ENCODE assay signal across 16 cellular contexts in genomic region chr2:96547751-96548161, GRCh38. TPM values are rescaled to one million over a fixed set of nuclear protein-coding genes. Genes with fewer than 3 reads are reported as not detected.
DNase-seq lines count a peak whose midpoint lies in the region; ATAC-seq and TF ChIP-seq lines count a peak whose summit lies in the region.
"Had no signal": no experiment of that assay in that cellular context is flagged by ENCODE, and none has a peak within 500 bp of the region (broad histone marks: within the 10 kb centered on the region; RNA-seq: fewer than 3 reads in every experiment).

No MANE protein-coding gene starts in this region.

- BruUV-seq in IMR-90 (replicated peaks; lab: Mats Ljungman, UMichigan): no TSS peak

- no peak overlapping the region for H3K56ac ChIP-seq in IMR-90 (ENCODE audit: extremely low read depth, insufficient read depth, low read length)

- peak overlapping the region; percentile 1 for H2AK9ac ChIP-seq in IMR-90 (replicated peaks; ENCODE audit: low read depth, low read length, poor library complexity)

- H4K8ac ChIP-seq in IMR-90 (ENCODE audit: low read depth in 2 of 2, low read length in 2 of 2): no peak overlapping the region

- H3K27me3 Mint-ChIP-seq in CD8-positive, alpha-beta memory T cell: no peaks in the 10 kb centered on the region
- H3K27me3 Mint-ChIP-seq in natural killer cell treated with Interleukin-12 subunit alpha and Interleukin-12 subunit beta and Interleukin-15 and Interleukin-18, amount 100 ng/mL, for 72 hours: no peaks in the 10 kb centered on the region

- 68% methylated on average over 6 of the region's 6 CpGs; no CpG with 5 or more reads in 1 of the 2 experiments for WGBS in IMR-90 (ENCODE audit: extremely low coverage in 2 of 2, insufficient read length in 1 of 2), 2 experiments

- no peak overlapping the region for H3K4me3 ChIP-seq in CD8-positive, alpha-beta memory T cell (ENCODE audit: low read length)
- H3K4me3 ChIP-seq in IMR-90 (ENCODE audit: insufficient read depth, low read depth, low read length) (no peak overlapping the region), coronary artery (no peak overlapping the region)
- H3K4me3 ChIP-seq: left lung, neural progenitor cell had no signal

- no peak overlapping the region for H4K5ac ChIP-seq in IMR-90 (ENCODE audit: low read depth, low read length)

- no peak overlapping the region for H3K4ac ChIP-seq in IMR-90 (ENCODE audit: low read depth, low read length)

- no peaks in the 10 kb centered on the region for H3K9me1 ChIP-seq in IMR-90 (ENCODE audit: insufficient read depth, low read length)

- no peak overlapping the region for H2AFZ ChIP-seq in IMR-90 (replicated peaks; ENCODE audit: low read length, poor library complexity)
- H2AFZ ChIP-seq: neural progenitor cell had no signal

- peaks cover 47% of the 10 kb centered on the region for H3K4me1 ChIP-seq in CD8-positive, alpha-beta memory T cell (ENCODE audit: insufficient read depth, low read length)
- peaks cover 5% of the 10 kb centered on the region; the same call in 1 of the 2 replicates for H3K4me1 ChIP-seq in IMR-90 (ENCODE audit: control insufficient read depth, insufficient read depth, low read length)
- H3K4me1 ChIP-seq: neural progenitor cell had no signal

- no peak overlapping the region for H2AK5ac ChIP-seq in IMR-90 (ENCODE audit: low read depth, low read length)

- peak overlapping the region in 5 of 8 donors; percentile 24 to 82 (median 74) for H3K27ac Mint-ChIP-seq in CD8-positive, alpha-beta memory T cell
- peak overlapping the region; percentile 49 to 63 for H3K27ac Mint-ChIP-seq in natural killer cell treated with Interleukin-12 subunit alpha and Interleukin-12 subunit beta and Interleukin-15 and Interleukin-18, amount 100 ng/mL, for 72 hours
- H3K27ac Mint-ChIP-seq: neural progenitor cell had no signal

- no peaks in the 10 kb centered on the region for H3K27me3 ChIP-seq in CD8-positive, alpha-beta memory T cell (ENCODE audit: insufficient read depth, low read length, poor library complexity, severe bottlenecking)
- no peaks in the 10 kb centered on the region for H3K27me3 ChIP-seq in IMR-90 (ENCODE audit: control insufficient read depth, insufficient read depth, low read length)
- H3K27me3 ChIP-seq: left lung, neural progenitor cell had no signal

- H2BK15ac ChIP-seq in IMR-90 (ENCODE audit: low read depth, low read length): no peak overlapping the region

- no peak for TF ChIP-seq RAD21 in IMR-90 (IDR thresholded peaks at IDR 0.05; ENCODE audit: low read length)

- no peak overlapping the region for H3K4me2 ChIP-seq in IMR-90 (ENCODE audit: low read depth, low read length)
- H3K4me2 ChIP-seq: neural progenitor cell had no signal

- no peak overlapping the region for H3K18ac ChIP-seq in IMR-90 (ENCODE audit: low read depth, low read length)

- TF ChIP-seq CTCF in IMR-90 (conservative IDR thresholded peaks at IDR 0.05; ENCODE audit: low read depth, low read length) (no peak), coronary artery (IDR thresholded peaks at IDR 0.05) (no peak)

- CTCF ChIA-PET in CD8-positive, alpha-beta memory T cell (lab: Charles Lee): interaction anchor here (3.3 to 8.3 kb wide), 2 partner anchors 9 to 18 kb away, joined by 11 to 117 read pairs; no protein-coding TSS in a partner anchor
- CTCF ChIA-PET in IMR-90 (lab: Yijun Ruan, JAX): interaction anchor here (0.6 to 0.9 kb wide), 2 partner anchors 177 to 556 kb away, joined by 3 to 5 read pairs; partner anchors contain the start of gene ANKRD36C

- intact Hi-C loops in IMR-90 (cut with micrococcal nuclease): no loop called here

- H3K9ac ChIP-seq in IMR-90 (ENCODE audit: low read depth, low read length): no peak overlapping the region
- H3K9ac ChIP-seq: neural progenitor cell had no signal

- POLR2A ChIA-PET in CD8-positive, alpha-beta memory T cell (lab: Charles Lee): interaction anchor here (2.9 kb wide), 1 partner anchor 10 kb away, joined by 15 read pairs; the partner anchor contains the start of gene ARID5A
- POLR2A ChIA-PET in IMR-90 (lab: Charles Lee; ENCODE audit: unreplicated experiment): interaction anchor here (0.6 kb wide), 1 partner anchor 217 kb away, joined by 4 read pairs; no protein-coding TSS in a partner anchor

- no peak overlapping the region for H4K91ac ChIP-seq in IMR-90 (ENCODE audit: insufficient read depth, low read depth, low read length)

- H2BK120ac ChIP-seq in IMR-90 (ENCODE audit: low read depth, low read length): no peak overlapping the region

- H3K4me3 Mint-ChIP-seq in CD8-positive, alpha-beta memory T cell: peak overlapping the region in 4 of 7 donors; percentile 15 to 79 (median 32)
- H3K4me3 Mint-ChIP-seq in natural killer cell treated with Interleukin-12 subunit alpha and Interleukin-12 subunit beta and Interleukin-15 and Interleukin-18, amount 100 ng/mL, for 72 hours: peak overlapping the region; percentile 50
- H3K4me3 Mint-ChIP-seq: neural progenitor cell had no signal

- DNase-seq in CD8-positive, alpha-beta memory T cell: no peak
- DNase-seq in IMR-90 (peak; percentile 58), coronary artery (ENCODE audit: low spot score) (peak; percentile 50), NCI-H2171 (lab: John Stamatoyannopoulos, UW) (no peak), pons (ENCODE audit: low spot score) (no peak)
- no peak for DNase-seq in natural killer cell treated with Interleukin-12 subunit alpha and Interleukin-12 subunit beta and Interleukin-15 and Interleukin-18, amount 100 ng/mL, for 72 hours (ENCODE audit: low spot score)
- DNase-seq: activated CD4-positive, alpha-beta T cell treated with anti-CD3 and anti-CD28 coated beads, Interleukin-2, amount 50 U/mL, for 4 hours; GF-D8; MV-4-11; PC-3 had no signal

- H3K9me3 ChIP-seq in CD8-positive, alpha-beta memory T cell (ENCODE audit: low read length): no peaks in the 10 kb centered on the region
- H3K9me3 ChIP-seq in IMR-90 (ENCODE audit: control insufficient read depth, insufficient read depth, low read length): no peaks in the 10 kb centered on the region
- H3K9me3 ChIP-seq: left lung had no signal

- peaks cover 10 to 24% of the 10 kb centered on the region in 2 experiments; a peak in 3 of 4 replicates for H3K79me1 ChIP-seq in IMR-90 (ENCODE audit: low read depth in 1 of 2, low read length in 2 of 2)

- peak; percentile 56 for ATAC-seq in IMR-90 (ENCODE audit: low read depth)
- no peak for ATAC-seq in natural killer cell treated with Interleukin-12 subunit alpha and Interleukin-12 subunit beta and Interleukin-15 and Interleukin-18, amount 100 ng/mL, for 72 hours
- ATAC-seq in HG03442 (IDR thresholded peaks at IDR 0.05; ENCODE audit: unreplicated experiment): no peak
- ATAC-seq: PC-3, sciatic nerve had no signal

- H3K27ac ChIP-seq in CD8-positive, alpha-beta memory T cell (ENCODE audit: low read depth, low read length): no peak overlapping the region
- H3K27ac ChIP-seq in IMR-90 (ENCODE audit: insufficient read depth, low read length): no peak overlapping the region
- peak overlapping the region in 1 of 2 donors; percentile 53 for H3K27ac ChIP-seq in coronary artery
- H3K27ac ChIP-seq: left lung, neural progenitor cell had no signal

- H3K9me3 Mint-ChIP-seq in CD8-positive, alpha-beta memory T cell: no peaks in the 10 kb centered on the region
- no peaks in the 10 kb centered on the region for H3K9me3 Mint-ChIP-seq in natural killer cell treated with Interleukin-12 subunit alpha and Interleukin-12 subunit beta and Interleukin-15 and Interleukin-18, amount 100 ng/mL, for 72 hours

- dilution Hi-C loops in IMR-90 (cut with HindIII; ENCODE audit: low sequenced_read_pairs, unreplicated experiment): no loop called here

- in situ Hi-C loops in IMR-90 (cut with MboI; ENCODE audit: low sequenced_read_pairs): no loop called here

- no peak overlapping the region for H3K23ac ChIP-seq in IMR-90 (ENCODE audit: low read depth, low read length)

- H4K20me1 ChIP-seq in IMR-90 (ENCODE audit: insufficient read depth, low read length): peaks cover 8% of the 10 kb centered on the region

- peaks cover 0 to 82% (median 14%) of the 10 kb centered on the region in 3 donors for H3K36me3 Mint-ChIP-seq in CD8-positive, alpha-beta memory T cell
- H3K36me3 Mint-ChIP-seq in natural killer cell treated with Interleukin-12 subunit alpha and Interleukin-12 subunit beta and Interleukin-15 and Interleukin-18, amount 100 ng/mL, for 72 hours: peaks cover 17% of the 10 kb centered on the region

- no peak overlapping the region for H3K14ac ChIP-seq in IMR-90 (replicated peaks; ENCODE audit: low read depth, low read length)

- H3K36me3 ChIP-seq in CD8-positive, alpha-beta memory T cell (ENCODE audit: insufficient read depth, low read length): peaks cover 18% of the 10 kb centered on the region
- peaks cover 28% of the 10 kb centered on the region for H3K36me3 ChIP-seq in IMR-90 (ENCODE audit: control insufficient read depth, insufficient read depth, low read length)
- H3K36me3 ChIP-seq: neural progenitor cell had no signal

- TF ChIP-seq POLR2A in IMR-90 (IDR thresholded peaks at IDR 0.05; ENCODE audit: low read depth, low read length): no peak

- no peak overlapping the region for H2BK20ac ChIP-seq in IMR-90 (ENCODE audit: low read depth, low read length)

- peaks cover 42 to 58% (median 51%) of the 10 kb centered on the region in 3 donors for H3K4me1 Mint-ChIP-seq in CD8-positive, alpha-beta memory T cell
- peaks cover 47 to 49% of the 10 kb centered on the region in 2 donors for H3K4me1 Mint-ChIP-seq in natural killer cell treated with Interleukin-12 subunit alpha and Interleukin-12 subunit beta and Interleukin-15 and Interleukin-18, amount 100 ng/mL, for 72 hours (ENCODE audit: low read depth in 2 of 2)
- H3K4me1 Mint-ChIP-seq: neural progenitor cell had no signal

- no peak overlapping the region for H2BK5ac ChIP-seq in IMR-90 (ENCODE audit: low read depth, low read length, poor library complexity, severe bottlenecking)

RNA-seq across cellular contexts. Expression of gene ARID5A, which starts 11.2 kb away (rescaled TPM):
- total RNA-seq in CD8-positive, alpha-beta memory T cell: 100 to 1,000 TPM; 146 to 147 TPM
- polyA plus RNA-seq in CD8-positive, alpha-beta memory T cell: 84.0 TPM
- 2.2 and 2.3 TPM in 2 replicates for total RNA-seq in IMR-90 (2012; rRNA removed)
- 6.7 and 7.2 TPM in 2 replicates for polyA plus RNA-seq in IMR-90 (2012; rRNA removed)
- 4.4 and 7.1 TPM in 2 replicates for polyA plus RNA-seq in IMR-90 (2012; cell fraction: cytosol; rRNA removed)
- polyA plus RNA-seq in IMR-90 (2012; cell fraction: nucleus; rRNA removed; ENCODE audit: low replicate concordance): 9.5 and 20.2 TPM in 2 replicates
- total RNA-seq in natural killer cell treated with Interleukin-12 subunit alpha and Interleukin-12 subunit beta and Interleukin-15 and Interleukin-18, amount 100 ng/mL, for 72 hours: 100 to 1,000 TPM in 1 of 2 donors, 10 to 100 TPM in 1; 81.4 to 115 TPM

RNA-seq across cellular contexts. Expression of gene NEURL3, which starts 42.6 kb away (rescaled TPM):
- under 1 TPM in 1 of 2 experiments, not detected in 1; 0.22 TPM for total RNA-seq in CD8-positive, alpha-beta memory T cell
- polyA plus RNA-seq in CD8-positive, alpha-beta memory T cell: not detected
- not detected in 2 replicates for total RNA-seq in IMR-90 (2012; rRNA removed)
- not detected in 2 replicates for polyA plus RNA-seq in IMR-90 (2012; rRNA removed)
- polyA plus RNA-seq in IMR-90 (2012; cell fraction: cytosol; rRNA removed): not detected in 2 replicates
- polyA plus RNA-seq in IMR-90 (2012; cell fraction: nucleus; rRNA removed; ENCODE audit: low replicate concordance): 0.06 TPM in 1 of 2 replicates, not detected in the other
- total RNA-seq in natural killer cell treated with Interleukin-12 subunit alpha and Interleukin-12 subunit beta and Interleukin-15 and Interleukin-18, amount 100 ng/mL, for 72 hours: under 1 TPM in 1 of 2 donors, not detected in 1; 0.64 TPM
- total RNA-seq: HT1080, NCI-H460 had no signal

Comparison
In these comparisons a context has a peak if more than half of its experiments do, and no peak if none do; other contexts are left out.
1. DNase-seq: peak in IMR-90 (single experiment) and coronary artery (single experiment); none in CD8-positive, alpha-beta memory T cell (0 of 5), natural killer cell treated with Interleukin-12 subunit alpha and Interleukin-12 subunit beta and Interleukin-15 and Interleukin-18, amount 100 ng/mL, for 72 hours (single experiment), NCI-H2171 (single experiment) and pons (single experiment).
2. RNA of gene ARID5A, which starts 11.2 kb away (total RNA-seq): 146 to 147 TPM in CD8-positive, alpha-beta memory T cell and 81.4 to 115 TPM in natural killer cell treated with Interleukin-12 subunit alpha and Interleukin-12 subunit beta and Interleukin-15 and Interleukin-18, amount 100 ng/mL, for 72 hours; 2.2 to 2.3 TPM in IMR-90; every median in the first group is over 10 times any median in the second.